9 cellular contexts compared by ENCODE assay signal in genomic region chr1:32991819-32992488, GRCh38. TPM values are rescaled to one million over a fixed set of nuclear protein-coding genes. Genes with fewer than 3 reads are reported as not detected.
DNase-seq lines count a peak whose midpoint lies in the region; TF ChIP-seq lines count a peak whose summit lies in the region.
"Had no signal": no experiment of that assay in that cellular context is flagged by ENCODE, and none has a peak within 500 bp of the region (broad histone marks: within the 10 kb centered on the region; RNA-seq: fewer than 3 reads in every experiment).

No MANE protein-coding gene starts in this region.

- intact Hi-C loops in posterior vena cava (cut with DNase I), result no loop called here

- peak overlapping the region; percentile 30 to 66 (median 50); a peak in 19 of 20 replicates for H3K4me3 ChIP-seq in BLaER1 treated with 17β-estradiol and CSF1 and Interleukin-3, amounts not matched to agents 10 nM and 100 nM
- peak overlapping the region; percentile 21 for H3K4me3 ChIP-seq in Loucy (ENCODE audit: low read length, poor library complexity, severe bottlenecking)

- H2AFZ ChIP-seq in Loucy (ENCODE audit: low read length), result no peak overlapping the region

- peaks cover 0 to 3% (median 0%) of the 10 kb centered on the region in 11 experiments; a peak in 1 of 22 replicates for H3K36me3 ChIP-seq in BLaER1 treated with 17β-estradiol and CSF1 and Interleukin-3, amounts not matched to agents 10 nM and 100 nM
- H3K36me3 ChIP-seq in Loucy (ENCODE audit: insufficient read depth, low read length), result no peaks in the 10 kb centered on the region

- peaks cover 0 to 3% (median 0%) of the 10 kb centered on the region in 3 donors for H3K27me3 Mint-ChIP-seq in immature natural killer cell (ENCODE audit: low read depth in 3 of 3)

- H3K9ac ChIP-seq in BLaER1 treated with 17β-estradiol and CSF1 and Interleukin-3, amounts not matched to agents 10 nM and 100 nM, result peak overlapping the region; percentile 78 to 96 (median 86)
- peak overlapping the region; percentile 27 for H3K9ac ChIP-seq in Loucy (ENCODE audit: low read depth, low read length, poor library complexity, severe bottlenecking)

- no peak for TF ChIP-seq CTCF in GM20000 (IDR thresholded peaks at IDR 0.05; ENCODE audit: extremely low read depth, missing control alignments)
- TF ChIP-seq CTCF in Loucy (conservative IDR thresholded peaks at IDR 0.05; ENCODE audit: low read length), result no peak

- H3F3A ChIP-seq in Loucy (ENCODE audit: low read depth), result peaks cover 4% of the 10 kb centered on the region; the same call in 1 of the 2 replicates

- H3K79me2 ChIP-seq in Loucy (ENCODE audit: insufficient read depth, low read length), result no peaks in the 10 kb centered on the region

- H3K9me2 ChIP-seq in Loucy (replicated peaks; ENCODE audit: low read depth, low read length), result no peaks in the 10 kb centered on the region

- H3K4me3 Mint-ChIP-seq in immature natural killer cell, result peak overlapping the region in 1 of 5 donors; percentile 29
- H3K4me3 Mint-ChIP-seq: neural crest cell had no signal

- no peaks in the 10 kb centered on the region for H3K36me3 Mint-ChIP-seq in immature natural killer cell

- peaks cover 9 to 25% of the 10 kb centered on the region in 2 donors for H3K4me1 Mint-ChIP-seq in immature natural killer cell

- H4K20me1 ChIP-seq in BLaER1 treated with 17β-estradiol and CSF1 and Interleukin-3, amounts not matched to agents 10 nM and 100 nM, result no peaks in the 10 kb centered on the region
- H4K20me1 ChIP-seq in Loucy (ENCODE audit: insufficient read depth, low read length, poor library complexity, severe bottlenecking), result no peaks in the 10 kb centered on the region

- H3K27me3 ChIP-seq in BLaER1 treated with 17β-estradiol and CSF1 and Interleukin-3, amounts not matched to agents 10 nM and 100 nM, result no peaks in the 10 kb centered on the region
- no peaks in the 10 kb centered on the region for H3K27me3 ChIP-seq in Loucy (ENCODE audit: insufficient read depth, low read length, poor library complexity, severe bottlenecking)

- DNase-seq in GM20000 (ENCODE audit: low spot score) (peak; percentile 28), immature natural killer cell (no peak), posterior vena cava (ENCODE audit: low spot score) (no peak), occipital lobe (lab: John Stamatoyannopoulos, UW) (no peak), NCI-H2107 (lab: John Stamatoyannopoulos, UW) (no peak), NCI-H2171 (lab: John Stamatoyannopoulos, UW) (no peak)

- H3K27ac Mint-ChIP-seq in immature natural killer cell, result peak overlapping the region in 5 of 6 donors; percentile 14 to 69 (median 34)

- peak overlapping the region; percentile 89 to 99 (median 97) for H3K4me2 ChIP-seq in BLaER1 treated with 17β-estradiol and CSF1 and Interleukin-3, amounts not matched to agents 10 nM and 100 nM
- peak overlapping the region; percentile 61 for H3K4me2 ChIP-seq in Loucy (ENCODE audit: low read depth, low read length, poor library complexity, severe bottlenecking)

- peak overlapping the region; percentile 88 to 100 (median 99) for H3K27ac ChIP-seq in BLaER1 treated with 17β-estradiol and CSF1 and Interleukin-3, amounts not matched to agents 10 nM and 100 nM

- H3K9me3 Mint-ChIP-seq in immature natural killer cell, result no peaks in the 10 kb centered on the region
- H3K9me3 Mint-ChIP-seq: neural crest cell had no signal

- peaks cover 87 to 98% (median 96%) of the 10 kb centered on the region in 10 experiments for H3K4me1 ChIP-seq in BLaER1 treated with 17β-estradiol and CSF1 and Interleukin-3, amounts not matched to agents 10 nM and 100 nM
- peaks cover 31% of the 10 kb centered on the region for H3K4me1 ChIP-seq in Loucy (ENCODE audit: insufficient read depth, low read length, poor library complexity, severe bottlenecking)

- H3K9me3 ChIP-seq in BLaER1 treated with 17β-estradiol and CSF1 and Interleukin-3, amounts not matched to agents 10 nM and 100 nM (replicated peaks in 1 of 11), result peaks cover 0 to 5% (median 0%) of the 10 kb centered on the region in 11 experiments; a peak in 2 of 22 replicates
- no peaks in the 10 kb centered on the region for H3K9me3 ChIP-seq in Loucy (ENCODE audit: insufficient read depth, low read depth, low read length)

RNA-seq across cellular contexts. Expression of gene RNF19B, which starts 27.3 kb away (rescaled TPM):
- 1 to 10 TPM; 1.0 to 3.2 (median 2.8) TPM for polyA plus RNA-seq in immature natural killer cell
- total RNA-seq in posterior vena cava, result 100 to 1,000 TPM in 1 of 2 donors, 10 to 100 TPM in 1; 40.3 to 101 TPM
- 37.9 TPM for total RNA-seq in occipital lobe

RNA-seq across cellular contexts. Expression of gene AK2, which starts 44.7 kb away (rescaled TPM):
- polyA plus RNA-seq in immature natural killer cell, result 100 to 1,000 TPM; 138 to 174 (median 143) TPM
- total RNA-seq in posterior vena cava (10 to 100 TPM; 82.4 to 83.9 TPM), occipital lobe (46.9 TPM)
